ENCODE assay signal across 19 cellular contexts in the genomic region with DNA sequence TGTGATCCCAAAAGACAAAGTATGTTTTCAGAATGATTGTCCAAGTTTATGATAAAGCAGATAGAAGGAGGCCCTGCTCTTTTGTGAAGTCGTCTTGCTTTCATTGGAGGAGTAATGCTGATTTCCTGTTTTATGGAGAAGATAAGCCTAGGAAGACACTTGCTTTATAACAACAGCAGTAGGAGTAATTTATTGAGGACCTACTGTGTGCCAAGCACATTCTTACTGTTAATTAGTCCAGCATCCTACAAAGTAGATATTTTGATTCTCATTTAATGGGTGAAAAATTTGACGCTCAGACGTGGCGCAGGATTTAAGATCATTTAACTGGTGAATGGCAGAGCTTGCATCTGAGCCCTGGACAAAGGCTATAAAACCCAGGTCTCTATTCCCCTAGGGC.
"Had no signal": no experiment of that assay in that cellular context is flagged by ENCODE, and none has a peak within 500 bp of the region (broad histone marks: within the 10 kb centered on the region; RNA-seq: fewer than 3 reads in every experiment).

No MANE protein-coding gene starts in this region.

- DNase-seq: dorsolateral prefrontal cortex; effector CD4-positive, alpha-beta T cell; foreskin fibroblast; gastrocnemius medialis; head of caudate nucleus; left ventricle myocardium superior; lower lobe of right lung; natural killer cell; occipital lobe; ovary; posterior cingulate gyrus; psoas muscle; right cardiac atrium; spleen; stimulated activated naive CD8-positive, alpha-beta T cell treated with anti-CD3 and anti-CD28 coated beads, Interleukin-15, Interleukin-2, amounts not matched to agents 100 U/mL and 50 U/mL, for 24 hours; substantia nigra; testis; tibial artery; upper lobe of left lung had no signal

- ATAC-seq: gastrocnemius medialis; left ventricle myocardium superior; lower lobe of right lung; natural killer cell; right cardiac atrium; stimulated activated naive CD8-positive, alpha-beta T cell treated with anti-CD3 and anti-CD28 coated beads, Interleukin-15, Interleukin-2, amounts not matched to agents 100 U/mL and 50 U/mL, for 24 hours had no signal

- H3K4me3 Mint-ChIP-seq: natural killer cell had no signal

- H3K36me3 Mint-ChIP-seq: natural killer cell had no signal

- H3K9me3 Mint-ChIP-seq: natural killer cell had no signal
